ENCODE assay signal across 38 cellular contexts in the genomic region with DNA sequence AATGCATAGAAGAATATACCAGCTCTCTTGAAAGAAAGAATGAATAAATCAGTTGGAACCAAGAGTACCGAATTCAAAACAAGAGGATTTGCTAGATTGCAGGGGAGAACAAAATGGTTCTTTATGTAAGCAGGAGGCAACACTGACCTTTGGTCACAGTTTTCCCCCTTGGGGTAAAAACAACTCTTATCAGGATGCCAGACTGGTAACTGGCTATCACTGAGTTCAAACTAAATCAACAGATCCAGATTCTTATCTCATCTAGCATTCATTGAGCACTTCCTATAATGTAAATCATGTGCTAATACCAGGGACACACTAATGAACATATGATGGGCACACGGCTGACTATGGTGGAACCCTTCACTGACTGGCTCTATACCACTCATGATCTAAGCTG. TPM values are rescaled to one million over a fixed set of nuclear protein-coding genes. Genes with fewer than 3 reads are reported as not detected.
"Had no signal": no experiment of that assay in that cellular context is flagged by ENCODE, and none has a peak within 500 bp of the region (broad histone marks: within the 10 kb centered on the region; RNA-seq: fewer than 3 reads in every experiment).

No MANE protein-coding gene starts in this region.

- H3K9me3 Mint-ChIP-seq: activated B cell treated with CpG ODN at 0.5 μM for 24 hours; activated CD4-positive, alpha-beta memory T cell treated with anti-CD3 and anti-CD28 coated beads for 36 hours; activated CD4-positive, alpha-beta T cell treated with anti-CD3 and anti-CD28 coated beads, Interleukin-2, amount 10 ng/mL, durations not matched to agents 24 days and 14 days; activated CD8-positive, alpha-beta T cell treated with anti-CD3 and anti-CD28 coated beads for 36 hours; activated naive CD4-positive, alpha-beta T cell treated with anti-CD3 and anti-CD28 coated beads for 36 hours; activated naive CD4-positive, alpha-beta T cell treated with anti-CD3 and anti-CD28 coated beads, Interleukin-2, amount 50 U/mL, for 72 hours; activated naive CD8-positive, alpha-beta T cell treated with anti-CD3 and anti-CD28 coated beads for 36 hours; activated T-cell treated with anti-CD3 and anti-CD28 coated beads, Interleukin-2, amount 50 U/mL, for 4 hours; activated T-cell treated with anti-CD3 and anti-CD28 coated beads, Interleukin-2, amount 50 U/mL, for 72 hours; activated T-helper 1 cell treated with anti-CD3 and anti-CD28 coated beads, Interleukin-12 subunit alpha, Interleukin-12 subunit beta, Interleukin-2, Interleukin-4 antibody, amounts not matched to agents 30 ng/mL and 10 ng/mL and 1 ng/mL, durations not matched to agents 14 hours and 24 hours and 36 hours; activated T-helper 17 cell treated with anti-CD3 and anti-CD28 coated beads, Interleukin-2, amount 50 U/mL, for 72 hours; T-helper 1 cell treated with Interleukin-12 subunit alpha and Interleukin-12 subunit beta and Interleukin-4 antibody, amounts not matched to agents 30 μg/mL and 1 μg/mL, for 36 hours; T-helper 2 cell treated with Interferon-gamma antibody and Interleukin-4, amounts not matched to agents 5 μg/mL and 100 μg/mL, for 36 hours had no signal

- H3K27ac Mint-ChIP-seq: activated B cell treated with CpG ODN at 0.5 μM for 24 hours; activated CD4-positive, alpha-beta memory T cell treated with anti-CD3 and anti-CD28 coated beads for 36 hours; activated CD4-positive, alpha-beta T cell treated with anti-CD3 and anti-CD28 coated beads, Interleukin-2, amount 10 ng/mL, durations not matched to agents 24 days and 14 days; activated CD8-positive, alpha-beta T cell treated with anti-CD3 and anti-CD28 coated beads for 36 hours; activated naive CD4-positive, alpha-beta T cell treated with anti-CD3 and anti-CD28 coated beads for 36 hours; activated naive CD4-positive, alpha-beta T cell treated with anti-CD3 and anti-CD28 coated beads, Interleukin-2, amount 50 U/mL, for 72 hours; activated naive CD8-positive, alpha-beta T cell treated with anti-CD3 and anti-CD28 coated beads for 36 hours; activated T-cell treated with anti-CD3 and anti-CD28 coated beads, Interleukin-2, amount 50 U/mL, for 72 hours; activated T-helper 1 cell treated with anti-CD3 and anti-CD28 coated beads, Interleukin-12 subunit alpha, Interleukin-12 subunit beta, Interleukin-2, Interleukin-4 antibody, amounts not matched to agents 30 ng/mL and 10 ng/mL and 1 ng/mL, durations not matched to agents 14 hours and 24 hours and 36 hours; activated T-helper 17 cell treated with anti-CD3 and anti-CD28 coated beads, Interleukin-2, amount 50 U/mL, for 72 hours; T-helper 1 cell treated with Interleukin-12 subunit alpha and Interleukin-12 subunit beta and Interleukin-4 antibody, amounts not matched to agents 30 μg/mL and 1 μg/mL, for 36 hours; T-helper 2 cell treated with Interferon-gamma antibody and Interleukin-4, amounts not matched to agents 5 μg/mL and 100 μg/mL, for 36 hours had no signal

- H3K36me3 ChIP-seq: adrenal gland, brain microvascular endothelial cell, breast epithelium had no signal

- H3K4me3 Mint-ChIP-seq: activated B cell treated with CpG ODN at 0.5 μM for 24 hours; activated CD4-positive, alpha-beta memory T cell treated with anti-CD3 and anti-CD28 coated beads for 36 hours; activated CD4-positive, alpha-beta T cell treated with anti-CD3 and anti-CD28 coated beads, Interleukin-2, amount 10 ng/mL, durations not matched to agents 24 days and 14 days; activated CD8-positive, alpha-beta T cell treated with anti-CD3 and anti-CD28 coated beads for 36 hours; activated naive CD4-positive, alpha-beta T cell treated with anti-CD3 and anti-CD28 coated beads for 36 hours; activated naive CD8-positive, alpha-beta T cell treated with anti-CD3 and anti-CD28 coated beads for 36 hours; activated T-cell treated with anti-CD3 and anti-CD28 coated beads, Interleukin-2, amount 50 U/mL, for 4 hours; activated T-cell treated with anti-CD3 and anti-CD28 coated beads, Interleukin-2, amount 50 U/mL, for 72 hours; activated T-helper 1 cell treated with anti-CD3 and anti-CD28 coated beads, Interleukin-12 subunit alpha, Interleukin-12 subunit beta, Interleukin-2, Interleukin-4 antibody, amounts not matched to agents 30 ng/mL and 10 ng/mL and 1 ng/mL, durations not matched to agents 14 hours and 24 hours and 36 hours; activated T-helper 17 cell treated with anti-CD3 and anti-CD28 coated beads, Interleukin-2, amount 50 U/mL, for 72 hours; T-helper 1 cell treated with Interleukin-12 subunit alpha and Interleukin-12 subunit beta and Interleukin-4 antibody, amounts not matched to agents 30 μg/mL and 1 μg/mL, for 36 hours; T-helper 2 cell treated with Interferon-gamma antibody and Interleukin-4, amounts not matched to agents 5 μg/mL and 100 μg/mL, for 36 hours had no signal

- H3K4me1 Mint-ChIP-seq: activated B cell treated with CpG ODN at 0.5 μM for 24 hours had no signal

- H3K27me3 ChIP-seq: adrenal gland, body of pancreas, brain microvascular endothelial cell, breast epithelium had no signal

- ATAC-seq: activated CD8-positive, alpha-beta T cell treated with anti-CD3 and anti-CD28 coated beads for 36 hours; activated naive CD4-positive, alpha-beta T cell treated with anti-CD3 and anti-CD28 coated beads, Interleukin-2, amount 50 U/mL, for 72 hours; activated T-cell treated with anti-CD3 and anti-CD28 coated beads, Interleukin-2, amount 50 U/mL, for 4 hours; activated T-cell treated with anti-CD3 and anti-CD28 coated beads, Interleukin-2, amount 50 U/mL, for 72 hours; activated T-helper 17 cell treated with anti-CD3 and anti-CD28 coated beads, Interleukin-2, amount 50 U/mL, for 72 hours; body of pancreas had no signal

- DNase-seq: activated B cell treated with CpG ODN at 0.5 μM for 24 hours; activated CD4-positive, alpha-beta memory T cell treated with anti-CD3 and anti-CD28 coated beads for 36 hours; activated CD4-positive, alpha-beta T cell treated with anti-CD3 and anti-CD28 coated beads for 4 hours; activated CD4-positive, alpha-beta T cell treated with anti-CD3 and anti-CD28 coated beads, Interleukin-2, amount 10 ng/mL, durations not matched to agents 24 days and 14 days; activated CD4-positive, alpha-beta T cell treated with anti-CD3 and anti-CD28 coated beads, Interleukin-2, amount 50 U/mL, for 1 hour; activated CD4-positive, alpha-beta T cell treated with anti-CD3 and anti-CD28 coated beads, Interleukin-2, amount 50 U/mL, for 4 hours; activated CD4-positive, CD25-positive, alpha-beta regulatory T cell treated with anti-CD3 and anti-CD28 coated beads, Interleukin-2, amount 50 U/mL, for 72 hours; activated CD8-positive, alpha-beta memory T cell treated with anti-CD3 and anti-CD28 coated beads, Interleukin-2, amount 50 U/mL, for 4 hours; activated CD8-positive, alpha-beta T cell treated with anti-CD3 and anti-CD28 coated beads for 36 hours; activated effector memory CD4-positive, alpha-beta T cell treated with anti-CD3 and anti-CD28 coated beads, Interleukin-2, amount 50 U/mL, for 16 hours; activated gamma-delta T cell treated with Interleukin-2 at 50 U/mL for 16 hours; activated naive CD4-positive, alpha-beta T cell; activated naive CD4-positive, alpha-beta T cell treated with anti-CD3 and anti-CD28 coated beads for 36 hours; activated naive CD4-positive, alpha-beta T cell treated with anti-CD3 and anti-CD28 coated beads, Interleukin-2, amount 50 U/mL, for 16 hours; activated naive CD8-positive, alpha-beta T cell treated with anti-CD3 and anti-CD28 coated beads for 36 hours; activated T-cell treated with anti-CD3 and anti-CD28 coated beads for 4 hours; activated T-cell treated with anti-CD3 and anti-CD28 coated beads, Interleukin-2, amount 50 U/mL, for 1 hour; activated T-cell treated with anti-CD3 and anti-CD28 coated beads, Interleukin-2, amount 50 U/mL, for 4 hours; activated T-cell treated with anti-CD3 and anti-CD28 coated beads, Interleukin-2, amount 50 U/mL, for 72 hours; adrenal gland; amniotic stem cell; aorta; body of pancreas; brain microvascular endothelial cell; central memory CD4-positive, alpha-beta T cell; T-helper 1 cell; T-helper 2 cell; T-helper 9 cell had no signal

- H3K4me1 ChIP-seq: adrenal gland, body of pancreas, breast epithelium had no signal

- FAIRE-seq: astrocyte, TTC549 had no signal

- H3K9me3 ChIP-seq: adrenal gland, body of pancreas, breast epithelium had no signal

- H3K4me3 ChIP-seq: adrenal gland, body of pancreas, breast epithelium had no signal

- H3K27ac ChIP-seq: adrenal gland, body of pancreas, brain microvascular endothelial cell, breast epithelium, VCaP had no signal

RNA-seq across cellular contexts. Expression of gene IL17F, which starts 4.8 kb away (rescaled TPM):
- total RNA-seq: activated B cell treated with CpG ODN at 0.5 μM for 24 hours; activated CD4-positive, alpha-beta T cell treated with anti-CD3 and anti-CD28 coated beads, Interleukin-2, amount 10 ng/mL, durations not matched to agents 24 days and 14 days; activated naive CD8-positive, alpha-beta T cell treated with anti-CD3 and anti-CD28 coated beads for 36 hours; activated T-helper 1 cell treated with anti-CD3 and anti-CD28 coated beads, Interleukin-12 subunit alpha, Interleukin-12 subunit beta, Interleukin-2, Interleukin-4 antibody, amounts not matched to agents 30 ng/mL and 10 ng/mL and 1 ng/mL, durations not matched to agents 14 hours and 24 hours and 36 hours; adrenal gland; aorta; astrocyte; body of pancreas; breast epithelium; cardiac septum had no signal
- polyA plus RNA-seq: adrenal gland, aorta had no signal
